Comparison of ENCODE assay signal across 10 cellular contexts in the genomic region with DNA sequence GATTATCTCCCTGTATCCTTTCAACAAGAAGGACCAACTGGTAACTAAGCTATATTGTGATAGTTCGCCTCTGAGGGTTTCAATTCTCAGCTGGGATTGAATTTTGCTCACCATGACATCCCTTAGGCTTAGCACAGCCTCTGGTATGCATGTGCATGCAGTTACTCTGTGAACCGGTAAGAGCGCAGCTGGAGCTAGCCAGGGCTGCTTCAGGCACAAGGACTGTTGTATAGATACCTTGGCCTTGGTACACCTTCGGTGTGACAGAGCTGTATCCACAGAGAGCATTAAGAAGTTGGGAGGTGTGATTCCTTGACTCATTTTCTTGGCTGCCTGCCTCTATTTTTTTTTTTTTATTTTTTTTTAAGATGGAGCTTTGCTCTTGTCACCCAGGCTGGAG. TPM values are rescaled to one million over a fixed set of nuclear protein-coding genes. Genes with fewer than 3 reads are reported as not detected.
A peak's percentile ranks its signal among the peaks of the same experiment; 100 is the strongest.
DNase-seq lines count a peak whose midpoint lies in the region; ATAC-seq lines count a peak whose summit lies in the region.
"Had no signal": no experiment of that assay in that cellular context is flagged by ENCODE, and none has a peak within 500 bp of the region (broad histone marks: within the 10 kb centered on the region; RNA-seq: fewer than 3 reads in every experiment).

No MANE protein-coding gene starts in this region.

- no peaks in the 10 kb centered on the region for H3K9me3 ChIP-seq in esophagus (ENCODE audit: control insufficient read depth in 2 of 2, insufficient read depth in 1 of 2, low read depth in 1 of 2, low read length in 1 of 2)
- H3K9me3 ChIP-seq: testis had no signal

- DNase-seq in NCI-H82 (lab: John Stamatoyannopoulos, UW) (peak; percentile 55), NCI-H82 treated with DMSO at 0.1 percent for 48 hours (lab: John Stamatoyannopoulos, UW; ENCODE audit: unreplicated experiment) (no peak), RKO (ENCODE audit: low spot score) (peak; percentile 33), skeletal muscle cell (ENCODE audit: low read depth) (no peak), KG1 (lab: John Stamatoyannopoulos, UW) (no peak)
- DNase-seq: NCI-H2081 treated with DMSO at 0.1 percent for 48 hours, testis had no signal

- H3K27me3 ChIP-seq in esophagus (ENCODE audit: control insufficient read depth in 1 of 2, insufficient read depth in 2 of 2, low read length in 2 of 2): no peaks in the 10 kb centered on the region
- H3K27me3 ChIP-seq: testis had no signal

- peaks cover 4 to 24% of the 10 kb centered on the region in 2 donors for H3K4me1 ChIP-seq in esophagus (ENCODE audit: control insufficient read depth in 2 of 2, insufficient read depth in 2 of 2, low read length in 1 of 2)

- ATAC-seq in GM19397 (IDR thresholded peaks at IDR 0.05; ENCODE audit: unreplicated experiment) (no peak), GM19452 (IDR thresholded peaks at IDR 0.05; ENCODE audit: unreplicated experiment) (no peak)

- H3K27ac ChIP-seq in esophagus (ENCODE audit: low read depth in 2 of 2, low read length in 1 of 2): peak overlapping the region; percentile 52 to 59

- H3K4me3 ChIP-seq in esophagus (ENCODE audit: low read depth in 1 of 2, low read length in 2 of 2): no peak overlapping the region
- peak overlapping the region; percentile 7 for H3K4me3 ChIP-seq in skeletal muscle cell (ENCODE audit: low read depth, low read length)
- H3K4me3 ChIP-seq: testis had no signal

- 46 to 62% methylated on average over 4 of the region's 4 CpGs for WGBS in esophagus, 2 donors

- H3K36me3 ChIP-seq in esophagus (ENCODE audit: control insufficient read depth in 2 of 2, insufficient read depth in 2 of 2, low read length in 1 of 2): no peaks in the 10 kb centered on the region

RNA-seq across cellular contexts. Expression of a gene that starts 2.3 kb away (rescaled TPM):
- polyA plus RNA-seq in esophagus: 100 to 1,000 TPM in 1 of 2 donors, 10 to 100 TPM in 1; 95.4 to 109 TPM

RNA-seq across cellular contexts. Expression of a gene that starts 2.3 kb away (rescaled TPM):
- polyA plus RNA-seq in esophagus: 10 to 100 TPM in 1 of 2 donors, 1 to 10 TPM in 1; 6.8 to 17.9 TPM

RNA-seq across cellular contexts. Expression of a gene that starts 3.1 kb away (rescaled TPM):
- 10 to 100 TPM; 35.5 to 65.0 TPM for polyA plus RNA-seq in esophagus

RNA-seq across cellular contexts. Expression of a gene that starts 28.4 kb away (rescaled TPM):
- 10 to 100 TPM; 26.9 to 27.7 TPM for polyA plus RNA-seq in esophagus

RNA-seq across cellular contexts. Expression of a gene that starts 37.8 kb away (rescaled TPM):
- polyA plus RNA-seq in esophagus: 1 to 10 TPM in 1 of 2 donors, under 1 TPM in 1; 0.72 to 1.8 TPM

Comparison
In these comparisons a context has a peak if more than half of its experiments do, and no peak if none do; other contexts are left out.
1. DNase-seq: peak in NCI-H82 (single experiment) and RKO (single experiment); none in NCI-H82 treated with DMSO at 0.1 percent for 48 hours (single experiment), skeletal muscle cell (single experiment) and KG1 (single experiment).